In the genomic region with DNA sequence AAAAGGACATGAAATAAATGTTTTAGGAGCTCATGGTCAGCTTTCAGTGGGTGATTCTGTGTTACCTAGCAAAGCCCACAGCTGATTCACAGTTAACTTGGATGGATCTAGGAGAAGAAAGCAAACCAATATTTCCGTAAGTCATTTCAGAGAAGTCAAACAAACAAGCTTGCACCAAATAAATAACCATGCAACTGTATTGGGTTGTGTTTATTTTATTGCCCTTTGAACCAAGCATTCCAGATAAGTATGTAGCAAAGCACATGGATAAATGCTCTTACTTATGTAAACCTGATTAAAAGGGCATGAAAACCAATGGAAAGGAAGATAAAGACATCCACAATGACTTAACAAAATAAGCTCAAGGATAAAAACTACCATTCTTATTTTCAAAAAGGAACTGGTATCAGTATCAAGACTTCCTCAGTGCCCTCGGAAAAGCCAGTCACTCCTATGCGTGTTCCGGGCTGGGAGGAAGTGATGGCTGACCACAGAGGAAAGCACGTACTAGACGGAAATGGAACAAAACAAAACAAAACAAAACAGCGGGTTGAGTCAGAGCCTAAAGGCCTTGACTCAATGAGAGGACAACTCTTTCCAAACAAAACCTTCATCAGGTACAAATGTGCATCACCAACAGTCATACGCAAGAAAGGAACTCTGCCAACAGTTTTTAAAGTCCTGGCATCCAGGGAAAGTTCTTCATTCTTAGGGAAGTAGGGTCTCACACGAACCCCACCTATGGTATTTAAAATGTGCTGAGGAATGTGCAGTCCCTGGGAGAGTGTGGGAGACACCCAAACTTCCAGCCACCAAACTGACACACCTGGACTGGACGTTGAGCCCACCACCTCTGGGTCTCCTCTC, we compare ENCODE assay signal across 1 cellular context.
TF ChIP-seq lines count a peak whose summit lies in the region.

No MANE protein-coding gene starts in this region.

TF ChIP-seq in K562, 482 proteins besides CTCF, POLR2A, EP300 and RAD21 (continued from another document and continues in another):
- no peak for TF ChIP-seq ARHGAP35 (IDR thresholded peaks at IDR 0.05; ENCODE audit: partially characterized antibody)
- TF ChIP-seq NR2C1 (IDR thresholded peaks at IDR 0.05), result peak; percentile 51
- 0 out of 2 replicates have a peak, but pooled peaks have one; percentile 43 for TF ChIP-seq NR2C1 (tag; IDR thresholded peaks at IDR 0.05)
- no peak for TF ChIP-seq CBX2 (IDR thresholded peaks at IDR 0.05; ENCODE audit: insufficient read depth, low read length, poor library complexity, severe bottlenecking)
- TF ChIP-seq SMAD3 (CRISPR knock-in tag; conservative IDR thresholded peaks at IDR 0.05), result no peak; the same call in 1 of the 2 replicates
- TF ChIP-seq ELF4 (CRISPR knock-in tag; IDR thresholded peaks at IDR 0.05), result no peak
- peak; percentile 44; the same call in 1 of the 2 replicates for TF ChIP-seq SMARCE1 (IDR thresholded peaks at IDR 0.05)
- TF ChIP-seq GABPA (tag; conservative IDR thresholded peaks at IDR 0.05; ENCODE audit: low read depth), result peak; percentile 86
- no peak for TF ChIP-seq RFX1 (IDR thresholded peaks at IDR 0.05)
- TF ChIP-seq ZNF316 (IDR thresholded peaks at IDR 0.05), result peak; percentile 71
- no peak for TF ChIP-seq PHTF2 (CRISPR knock-in tag; IDR thresholded peaks at IDR 0.05)
- no peak for TF ChIP-seq CHCHD3 (CRISPR knock-in tag; IDR thresholded peaks at IDR 0.05)
- TF ChIP-seq NRF1 (conservative IDR thresholded peaks at IDR 0.05 in 1 of 2, IDR thresholded peaks at IDR 0.05 in 1 of 2), result no peak
- TF ChIP-seq RUNX1 (IDR thresholded peaks at IDR 0.05; ENCODE audit: low read depth), result no peak
- peak; percentile 26; the same call in 1 of the 2 replicates for TF ChIP-seq CBFA2T3 (IDR thresholded peaks at IDR 0.05)
- no peak for TF ChIP-seq KAT2B (IDR thresholded peaks at IDR 0.05; ENCODE audit: low read depth, low read length)
- TF ChIP-seq, protein P1, sequence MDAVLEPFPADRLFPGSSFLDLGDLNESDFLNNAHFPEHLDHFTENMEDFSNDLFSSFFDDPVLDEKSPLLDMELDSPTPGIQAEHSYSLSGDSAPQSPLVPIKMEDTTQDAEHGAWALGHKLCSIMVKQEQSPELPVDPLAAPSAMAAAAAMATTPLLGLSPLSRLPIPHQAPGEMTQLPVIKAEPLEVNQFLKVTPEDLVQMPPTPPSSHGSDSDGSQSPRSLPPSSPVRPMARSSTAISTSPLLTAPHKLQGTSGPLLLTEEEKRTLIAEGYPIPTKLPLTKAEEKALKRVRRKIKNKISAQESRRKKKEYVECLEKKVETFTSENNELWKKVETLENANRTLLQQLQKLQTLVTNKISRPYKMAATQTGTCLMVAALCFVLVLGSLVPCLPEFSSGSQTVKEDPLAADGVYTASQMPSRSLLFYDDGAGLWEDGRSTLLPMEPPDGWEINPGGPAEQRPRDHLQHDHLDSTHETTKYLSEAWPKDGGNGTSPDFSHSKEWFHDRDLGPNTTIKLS (IDR thresholded peaks at IDR 0.05; ENCODE audit: borderline replicate concordance, low read depth), result no peak
- TF ChIP-seq MIER1 (IDR thresholded peaks at IDR 0.05; ENCODE audit: low read depth), result no peak
- TF ChIP-seq PYGO2 (tag; IDR thresholded peaks at IDR 0.05), result no peak
- TF ChIP-seq BDP1 (IDR thresholded peaks at IDR 0.05; ENCODE audit: insufficient read depth, insufficient read length), result no peak
- TF ChIP-seq DNMT1 (IDR thresholded peaks at IDR 0.05), result no peak
- no peak for TF ChIP-seq ZNF354B (CRISPR knock-in tag; IDR thresholded peaks at IDR 0.05)
- no peak for TF ChIP-seq ZNF184 (CRISPR knock-in tag; IDR thresholded peaks at IDR 0.05)
- TF ChIP-seq OTX1 (CRISPR knock-in tag; IDR thresholded peaks at IDR 0.05), result no peak
- peak; percentile 53; the same call in 1 of the 2 replicates for TF ChIP-seq MAFK (IDR thresholded peaks at IDR 0.05; ENCODE audit: low read length)
- no peak for TF ChIP-seq KLF6 (CRISPR knock-in tag; IDR thresholded peaks at IDR 0.05; ENCODE audit: borderline replicate concordance)
- TF ChIP-seq HMGN3 (IDR thresholded peaks at IDR 0.05; ENCODE audit: borderline replicate concordance, extremely low read depth, insufficient read length, low read depth, low read length), result no peak
- peak; percentile 33; the same call in 1 of the 2 replicates for TF ChIP-seq ZNF583 (CRISPR knock-in tag; IDR thresholded peaks at IDR 0.05)
- no peak for TF ChIP-seq IRF1 (CRISPR knock-in tag; IDR thresholded peaks at IDR 0.05; ENCODE audit: borderline replicate concordance)
- TF ChIP-seq ZEB2 (IDR thresholded peaks at IDR 0.05), result no peak
- peak; percentile 63 for TF ChIP-seq CXXC5 (CRISPR knock-in tag; IDR thresholded peaks at IDR 0.05)
- TF ChIP-seq PRDM10 (IDR thresholded peaks at IDR 0.05; ENCODE audit: partially characterized antibody), result no peak
- TF ChIP-seq MGA (IDR thresholded peaks at IDR 0.05), result peak; percentile 46; the same call in 1 of the 2 replicates
- no peak for TF ChIP-seq ZNF444 (CRISPR knock-in tag; IDR thresholded peaks at IDR 0.05)
- TF ChIP-seq ZC3H8 (IDR thresholded peaks at IDR 0.05), result no peak
